In the genomic region with DNA sequence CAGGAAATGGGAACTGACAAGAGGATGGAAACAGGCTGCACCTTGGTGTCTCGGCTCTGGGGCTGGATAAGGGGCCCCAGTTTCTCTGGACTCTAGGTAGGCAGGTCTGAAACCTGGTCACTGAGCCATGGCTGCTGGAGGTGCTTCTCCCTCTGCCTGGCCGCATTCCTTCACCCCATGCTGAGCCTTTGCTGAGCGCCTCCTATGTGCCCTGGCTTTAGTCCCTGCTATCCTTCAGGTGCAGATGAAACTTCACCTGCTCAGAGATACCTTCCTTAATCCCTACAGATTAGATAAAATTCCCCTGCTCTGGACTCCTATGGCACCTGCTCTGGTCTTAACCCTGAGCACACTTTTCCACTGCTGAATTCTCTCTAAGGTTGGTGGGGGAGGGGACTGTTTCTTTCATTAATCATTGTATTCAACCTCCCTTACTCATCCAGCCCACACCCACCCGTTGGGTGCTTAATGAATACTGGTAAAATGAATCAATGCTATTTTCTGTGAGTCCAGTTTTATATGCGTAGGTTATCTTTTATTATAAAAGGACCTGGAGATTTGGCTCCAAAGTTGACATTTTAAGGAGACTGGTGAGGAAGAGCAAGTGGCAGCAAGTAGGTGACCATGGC, we compare ENCODE assay signal across 25 cellular contexts. TPM values are rescaled to one million over a fixed set of nuclear protein-coding genes. Genes with fewer than 3 reads are reported as not detected.
DNase-seq lines count a peak whose midpoint lies in the region; ATAC-seq, FAIRE-seq and TF ChIP-seq lines count a peak whose summit lies in the region.
"Had no signal": no experiment of that assay in that cellular context is flagged by ENCODE, and none has a peak within 500 bp of the region (broad histone marks: within the 10 kb centered on the region; RNA-seq: fewer than 3 reads in every experiment).

No MANE protein-coding gene starts in this region.

- ATAC-seq in GM18498 (IDR thresholded peaks at IDR 0.05; ENCODE audit: unreplicated experiment) = no peak
- ATAC-seq: activated CD8-positive, alpha-beta T cell treated with anti-CD3 and anti-CD28 coated beads, Interleukin-2, amount 10 ng/mL, durations not matched to agents 7 days and 5 days; left lobe of liver; upper lobe of right lung had no signal

- DNase-seq in EH (ENCODE audit: low read depth) (peak; percentile 8), HT1080 (ENCODE audit: low read depth) (peak; percentile 35), bronchial epithelial cell (ENCODE audit: low read depth) (peak; percentile 63), renal cortical epithelial cell (ENCODE audit: low read depth) (peak; percentile 78), NOMO-1 treated with DMSO at 0.1 percent for 48 hours (lab: John Stamatoyannopoulos, UW; ENCODE audit: unreplicated experiment) (no peak)
- no peak for DNase-seq in CD8-positive, alpha-beta memory T cell
- DNase-seq: activated CD4-positive, CD25-positive, alpha-beta regulatory T cell; activated CD8-positive, alpha-beta T cell treated with anti-CD3 and anti-CD28 coated beads, Interleukin-2, amount 10 ng/mL, durations not matched to agents 7 days and 5 days; activated naive CD4-positive, alpha-beta T cell treated with anti-CD3 and anti-CD28 coated beads for 36 hours; activated T-cell treated with anti-CD3 and anti-CD28 coated beads, Interleukin-2, amount 50 U/mL, for 24 hours; amygdala; cerebellar nuclear complex; COR-L47; esophagus squamous epithelium; NCI-H1930; NCI-H345; Peyer's patch; stimulated activated CD4-positive, alpha-beta T cell treated with anti-CD3 and anti-CD28 coated beads, Interleukin-4, amount 100 ng/mL, for 4 hours; upper lobe of right lung had no signal

- no peaks in the 10 kb centered on the region for H3K9me3 ChIP-seq in CD8-positive, alpha-beta memory T cell (ENCODE audit: low read length)
- H3K9me3 ChIP-seq: esophagus squamous epithelium, Peyer's patch, upper lobe of right lung had no signal

- POLR2A ChIA-PET in CD8-positive, alpha-beta memory T cell (lab: Charles Lee) = no interaction called here

- no peak overlapping the region for H3K4me3 ChIP-seq in bronchial epithelial cell (ENCODE audit: low read depth, low read length)
- no peak overlapping the region for H3K4me3 ChIP-seq in CD8-positive, alpha-beta memory T cell (ENCODE audit: low read length)
- H3K4me3 ChIP-seq: esophagus squamous epithelium, neural progenitor cell, Peyer's patch, SK-N-MC, upper lobe of right lung had no signal

- H3K4me1 Mint-ChIP-seq in CD8-positive, alpha-beta memory T cell = no peaks in the 10 kb centered on the region

- no peaks in the 10 kb centered on the region for H3K36me3 ChIP-seq in bronchial epithelial cell (ENCODE audit: control insufficient read depth, insufficient read depth, low read length)
- no peaks in the 10 kb centered on the region for H3K36me3 ChIP-seq in CD8-positive, alpha-beta memory T cell (ENCODE audit: insufficient read depth, low read length)
- H3K36me3 ChIP-seq: esophagus squamous epithelium, neural progenitor cell, Peyer's patch, upper lobe of right lung had no signal

- H3K27ac Mint-ChIP-seq in CD8-positive, alpha-beta memory T cell = no peak overlapping the region
- H3K27ac Mint-ChIP-seq: activated CD8-positive, alpha-beta T cell treated with anti-CD3 and anti-CD28 coated beads, Interleukin-2, amount 10 ng/mL, durations not matched to agents 7 days and 5 days; activated naive CD4-positive, alpha-beta T cell treated with anti-CD3 and anti-CD28 coated beads for 36 hours; activated T-cell treated with anti-CD3 and anti-CD28 coated beads, Interleukin-2, amount 50 U/mL, for 24 hours; neural progenitor cell; progenitor cell of endocrine pancreas had no signal

- peaks cover 0 to 2% (median 0%) of the 10 kb centered on the region in 3 donors for H3K36me3 Mint-ChIP-seq in CD8-positive, alpha-beta memory T cell
- H3K36me3 Mint-ChIP-seq: neural progenitor cell had no signal

- H3K27ac ChIP-seq in CD8-positive, alpha-beta memory T cell (ENCODE audit: low read depth, low read length) = no peak overlapping the region
- H3K27ac ChIP-seq: esophagus squamous epithelium, KMS-11, neural progenitor cell, Peyer's patch, SK-N-MC, upper lobe of right lung had no signal

- H3K27me3 ChIP-seq in bronchial epithelial cell (ENCODE audit: control insufficient read depth, insufficient read depth, low read length) = peaks cover 3% of the 10 kb centered on the region
- peaks cover 5% of the 10 kb centered on the region for H3K27me3 ChIP-seq in CD8-positive, alpha-beta memory T cell (ENCODE audit: insufficient read depth, low read length, poor library complexity, severe bottlenecking)
- H3K27me3 ChIP-seq: esophagus squamous epithelium, neural progenitor cell, Peyer's patch, upper lobe of right lung had no signal

- no peak for FAIRE-seq in bronchial epithelial cell (lab: Jason Lieb, UNC)

- H3K4me3 Mint-ChIP-seq in CD8-positive, alpha-beta memory T cell = no peak overlapping the region
- H3K4me3 Mint-ChIP-seq: activated CD8-positive, alpha-beta T cell treated with anti-CD3 and anti-CD28 coated beads, Interleukin-2, amount 10 ng/mL, durations not matched to agents 7 days and 5 days; activated naive CD4-positive, alpha-beta T cell treated with anti-CD3 and anti-CD28 coated beads for 36 hours; activated T-cell treated with anti-CD3 and anti-CD28 coated beads, Interleukin-2, amount 50 U/mL, for 24 hours; neural progenitor cell had no signal

- CTCF ChIA-PET in CD8-positive, alpha-beta memory T cell (lab: Charles Lee) = no interaction called here

- H3K9me3 Mint-ChIP-seq in CD8-positive, alpha-beta memory T cell = no peaks in the 10 kb centered on the region
- H3K9me3 Mint-ChIP-seq: activated naive CD4-positive, alpha-beta T cell treated with anti-CD3 and anti-CD28 coated beads for 36 hours; activated T-cell treated with anti-CD3 and anti-CD28 coated beads, Interleukin-2, amount 50 U/mL, for 24 hours; neural progenitor cell had no signal

- H3K4me1 ChIP-seq in CD8-positive, alpha-beta memory T cell (ENCODE audit: insufficient read depth, low read length) = no peaks in the 10 kb centered on the region
- H3K4me1 ChIP-seq: neural progenitor cell, Peyer's patch had no signal

- no peak for TF ChIP-seq CTCF in bronchial epithelial cell (IDR thresholded peaks at IDR 0.05; ENCODE audit: insufficient read depth, low read length, severe bottlenecking)

- H3K27me3 Mint-ChIP-seq in CD8-positive, alpha-beta memory T cell = peaks cover 10 to 19% of the 10 kb centered on the region in 2 donors

RNA-seq across cellular contexts. Expression of gene MYLK4, which starts 19.3 kb away (rescaled TPM):
- total RNA-seq in HT1080 (2014; rRNA removed; shearing (Covaris generic)) = 0.02 TPM in 1 of 2 replicates, not detected in the other
- polyA plus RNA-seq in HT1080 (2015; cell fraction: cytosol; rRNA removed) = 0.07 TPM in 2 replicates
- 0.13 and 0.42 TPM in 2 replicates for polyA plus RNA-seq in HT1080 (2015; cell fraction: nucleus; rRNA removed)
- total RNA-seq in bronchial epithelial cell = 0.13 and 0.26 TPM in 2 replicates
- total RNA-seq in renal cortical epithelial cell = 0.52 and 1.0 TPM in 2 replicates
- under 1 TPM; 0.22 to 0.24 TPM for total RNA-seq in CD8-positive, alpha-beta memory T cell
- polyA plus RNA-seq in CD8-positive, alpha-beta memory T cell = 0.24 TPM

RNA-seq across cellular contexts. Expression of gene WRNIP1, which starts 33.8 kb away (rescaled TPM):
- total RNA-seq in HT1080 (2014; rRNA removed; shearing (Covaris generic)) = 82.7 and 88.5 TPM in 2 replicates
- 53.5 and 53.7 TPM in 2 replicates for polyA plus RNA-seq in HT1080 (2015; cell fraction: cytosol; rRNA removed)
- 43.0 and 46.5 TPM in 2 replicates for polyA plus RNA-seq in HT1080 (2015; cell fraction: nucleus; rRNA removed)
- 47.9 and 58.4 TPM in 2 replicates for total RNA-seq in bronchial epithelial cell
- 55.2 and 58.5 TPM in 2 replicates for total RNA-seq in renal cortical epithelial cell
- total RNA-seq in CD8-positive, alpha-beta memory T cell = 10 to 100 TPM; 58.5 to 58.7 TPM
- 55.8 TPM for polyA plus RNA-seq in CD8-positive, alpha-beta memory T cell

Comparison
In these comparisons a context has a peak if more than half of its experiments do, and no peak if none do; other contexts are left out.
1. DNase-seq: peak in EH (single experiment), HT1080 (single experiment), bronchial epithelial cell (single experiment) and renal cortical epithelial cell (single experiment); none in NOMO-1 treated with DMSO at 0.1 percent for 48 hours (single experiment) and CD8-positive, alpha-beta memory T cell (0 of 5).